In the genomic region with DNA sequence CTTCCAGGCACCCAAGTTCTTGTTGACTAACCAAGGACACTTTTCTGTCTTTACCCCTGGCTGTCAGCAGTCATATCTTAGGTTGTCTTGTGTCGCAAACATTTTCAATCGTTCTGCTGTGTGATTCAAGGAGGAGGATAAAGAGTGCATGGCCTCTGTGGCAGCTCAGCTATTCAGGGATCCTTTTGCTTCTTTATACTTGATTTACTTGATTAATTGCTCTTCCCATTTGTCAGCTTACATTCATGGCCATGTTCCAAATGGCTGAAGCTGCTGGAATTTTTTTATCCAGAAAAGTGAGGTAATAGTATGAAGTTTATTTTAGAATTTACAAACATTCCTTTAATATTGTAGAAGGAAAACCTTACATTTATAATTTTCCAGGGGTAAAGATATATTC, we compare ENCODE assay signal across 23 cellular contexts.
DNase-seq lines count a peak whose midpoint lies in the region; TF ChIP-seq lines count a peak whose summit lies in the region.
"Had no signal": no experiment of that assay in that cellular context is flagged by ENCODE, and none has a peak within 500 bp of the region (broad histone marks: within the 10 kb centered on the region; RNA-seq: fewer than 3 reads in every experiment).

No MANE protein-coding gene starts in this region.

- no peak overlapping the region for H3K4me3 ChIP-seq in adrenal gland
- H3K4me3 ChIP-seq: K562 had no signal

- no peaks in the 10 kb centered on the region for H3K27me3 ChIP-seq in adrenal gland

- no peaks in the 10 kb centered on the region for H3K36me3 ChIP-seq in adrenal gland (replicated peaks in 1 of 2)

- TF ChIP-seq POLR2A in adrenal gland (IDR thresholded peaks at IDR 0.05): peak in 1 of 2 donors; percentile 24

- H3K27ac ChIP-seq in adrenal gland: peak overlapping the region in 3 of 5 donors; percentile 4 to 32 (median 5)
- H3K27ac ChIP-seq: HL-60, RWPE1 had no signal

- no peaks in the 10 kb centered on the region for H3K9me3 ChIP-seq in adrenal gland (replicated peaks in 1 of 3)

- DNase-seq in EH (ENCODE audit: low read depth) (peak; percentile 43), adrenal gland (peak in 3 of 7 donors; percentile 40 to 64 (median 43)), glomerular visceral epithelial cell (ENCODE audit: extremely low spot score) (peak; percentile 22), renal cortical epithelial cell (ENCODE audit: low read depth) (peak; percentile 68), DMS53 treated with DMSO at 0.1 percent for 48 hours (lab: John Stamatoyannopoulos, UW; ENCODE audit: unreplicated experiment) (no peak), NCI-H748 (lab: John Stamatoyannopoulos, UW; ENCODE audit: unreplicated experiment) (no peak)
- DNase-seq in activated naive CD4-positive, alpha-beta T cell treated with anti-CD3 and anti-CD28 coated beads, Interleukin-2, amount 50 U/mL, for 16 hours: no peak
- DNase-seq: C1 segment of cervical spinal cord; CD4-positive, alpha-beta memory T cell; COR-L47; DMS79 treated with DMSO at 0.1 percent for 48 hours; Kasumi-1; MV-4-11; NCI-H1105; NCI-H1436 treated with DMSO at 0.1 percent for 48 hours; NCI-H1930; NCI-H2107; NCI-H446 treated with DMSO at 0.1 percent for 48 hours; NCI-H526; SHP77 had no signal

- intact Hi-C loops in adrenal gland (cut with DNase I): no loop called here

- peaks cover 14 to 35% of the 10 kb centered on the region in 2 donors for H3K4me1 ChIP-seq in adrenal gland (replicated peaks in 1 of 2)

- WGBS in adrenal gland, 4 donors: 26 to 37% (median 36%) methylated on average over 2 of the region's 2 CpGs

- TF ChIP-seq CTCF in adrenal gland (IDR thresholded peaks at IDR 0.05): no peak

Comparison
In these comparisons a context has a peak if more than half of its experiments do, and no peak if none do; other contexts are left out.
1. DNase-seq: peak in EH (single experiment), glomerular visceral epithelial cell (single experiment) and renal cortical epithelial cell (single experiment); none in DMS53 treated with DMSO at 0.1 percent for 48 hours (single experiment), activated naive CD4-positive, alpha-beta T cell treated with anti-CD3 and anti-CD28 coated beads, Interleukin-2, amount 50 U/mL, for 16 hours (single experiment) and NCI-H748 (single experiment).